Comparison of ENCODE assay signal across 29 cellular contexts in the genomic region with DNA sequence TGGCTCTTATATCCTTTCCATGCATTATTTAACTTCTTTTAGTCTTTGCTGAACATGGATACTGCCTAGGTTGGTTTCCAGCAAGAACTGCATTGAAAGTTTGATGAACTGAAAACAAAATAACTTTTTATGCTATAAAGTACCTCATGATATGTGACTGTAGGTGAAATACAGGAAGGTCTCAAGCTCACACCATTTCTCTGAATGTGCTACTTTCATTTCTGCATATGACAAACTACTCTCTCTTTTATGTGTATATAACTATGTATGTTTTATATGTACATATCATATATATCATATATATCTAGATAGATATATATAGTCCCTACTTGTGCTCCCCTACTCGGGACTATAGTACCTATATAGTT.
DNase-seq lines count a peak whose midpoint lies in the region; ATAC-seq and TF ChIP-seq lines count a peak whose summit lies in the region.
"Had no signal": no experiment of that assay in that cellular context is flagged by ENCODE, and none has a peak within 500 bp of the region (broad histone marks: within the 10 kb centered on the region; RNA-seq: fewer than 3 reads in every experiment).

No MANE protein-coding gene starts in this region.

- no peak overlapping the region for H3K27ac Mint-ChIP-seq in central memory CD8-positive, alpha-beta T cell (ENCODE audit: low read depth)
- H3K27ac Mint-ChIP-seq: activated T-cell treated with anti-CD3 and anti-CD28 coated beads, Interleukin-2, amount 50 U/mL, for 72 hours had no signal

- H3K27ac ChIP-seq in stomach (no peak overlapping the region), testis (no peak overlapping the region), vagina (no peak overlapping the region)
- H3K27ac ChIP-seq: BLaER1, breast epithelium, HL-60, lower lobe of right lung, WERI-Rb-1 had no signal

- peaks cover 0 to 14% (median 8%) of the 10 kb centered on the region in 4 donors for H3K9me3 ChIP-seq in stomach
- no peaks in the 10 kb centered on the region for H3K9me3 ChIP-seq in testis
- peaks cover 8% of the 10 kb centered on the region for H3K9me3 ChIP-seq in vagina
- H3K9me3 ChIP-seq: HAP-1 had no signal

- H3K4me1 ChIP-seq in stomach = no peaks in the 10 kb centered on the region
- H3K4me1 ChIP-seq in testis = no peaks in the 10 kb centered on the region
- no peaks in the 10 kb centered on the region for H3K4me1 ChIP-seq in vagina
- H3K4me1 ChIP-seq: breast epithelium, HAP-1, lower lobe of right lung had no signal

- no peaks in the 10 kb centered on the region for H3K27me3 Mint-ChIP-seq in central memory CD8-positive, alpha-beta T cell
- H3K27me3 Mint-ChIP-seq: naive thymus-derived CD4-positive, alpha-beta T cell had no signal

- H3K36me3 ChIP-seq in stomach (peaks cover 0 to 24% (median 0%) of the 10 kb centered on the region in 4 donors), testis (ENCODE audit: low read depth, missing control alignments) (no peaks in the 10 kb centered on the region), vagina (peaks cover 0 to 7% of the 10 kb centered on the region in 2 donors)
- H3K36me3 ChIP-seq: BLaER1, breast epithelium, HAP-1, lower lobe of right lung, WERI-Rb-1 had no signal

- H3K4me3 ChIP-seq in stomach (no peak overlapping the region), testis (no peak overlapping the region), vagina (no peak overlapping the region)
- H3K4me3 ChIP-seq: BLaER1, breast epithelium, HAP-1, lower lobe of right lung had no signal

- peak overlapping the region; percentile 27 for H3K4me3 Mint-ChIP-seq in central memory CD8-positive, alpha-beta T cell
- H3K4me3 Mint-ChIP-seq: activated T-cell treated with anti-CD3 and anti-CD28 coated beads, Interleukin-2, amount 50 U/mL, for 72 hours; naive thymus-derived CD4-positive, alpha-beta T cell had no signal

- ATAC-seq in GM18867 (IDR thresholded peaks at IDR 0.05; ENCODE audit: unreplicated experiment) (peak; percentile 75), GM21515 (IDR thresholded peaks at IDR 0.05; ENCODE audit: unreplicated experiment) (peak; percentile 75), HG03159 (IDR thresholded peaks at IDR 0.05; ENCODE audit: unreplicated experiment) (peak; percentile 60), HG03045 (IDR thresholded peaks at IDR 0.05; ENCODE audit: unreplicated experiment) (no peak)
- ATAC-seq in central memory CD8-positive, alpha-beta T cell (replicated peaks; ENCODE audit: extremely low read depth, poor library complexity, severe bottlenecking) = peak; percentile 52
- ATAC-seq: lower lobe of right lung; naive thymus-derived CD4-positive, alpha-beta T cell had no signal

- peaks cover 10% of the 10 kb centered on the region for H3K9me3 Mint-ChIP-seq in central memory CD8-positive, alpha-beta T cell

- TF ChIP-seq POLR2A in stomach (IDR thresholded peaks at IDR 0.05) = no peak
- no peak for TF ChIP-seq POLR2A in testis (IDR thresholded peaks at IDR 0.05)
- no peak for TF ChIP-seq POLR2A in vagina (IDR thresholded peaks at IDR 0.05)

- 90 to 98% (median 93%) methylated on average over 1 of the region's 1 CpG for WGBS in stomach, 5 donors
- WGBS in testis, 2 donors = 82 to 93% methylated on average over 1 of the region's 1 CpG

- H3K36me3 Mint-ChIP-seq in central memory CD8-positive, alpha-beta T cell (ENCODE audit: insufficient read depth) = no peaks in the 10 kb centered on the region

- H3K27me3 ChIP-seq in stomach (no peaks in the 10 kb centered on the region), testis (no peaks in the 10 kb centered on the region), vagina (no peaks in the 10 kb centered on the region)
- H3K27me3 ChIP-seq: BLaER1, breast epithelium had no signal

- H3K4me1 Mint-ChIP-seq in central memory CD8-positive, alpha-beta T cell = peaks cover 13% of the 10 kb centered on the region

- intact Hi-C loops in stomach (cut with DNase I; ENCODE audit: low total_unique reads) = no loop called here
- intact Hi-C loops in testis (cut with DNase I; ENCODE audit: low total_unique reads) = no loop called here
- intact Hi-C loops in vagina (cut with DNase I) = no loop called here

- TF ChIP-seq EP300 in stomach (IDR thresholded peaks at IDR 0.05) = no peak

- no peak for DNase-seq in central memory CD8-positive, alpha-beta T cell (ENCODE audit: low spot score in 2 of 2)
- no peak for DNase-seq in stomach
- no peak for DNase-seq in testis
- no peak for DNase-seq in vagina (ENCODE audit: extremely low spot score in 2 of 2)
- DNase-seq: activated naive CD4-positive, alpha-beta T cell treated with Interleukin-2 at 50 U/mL for 16 hours; activated T-cell treated with anti-CD3 and anti-CD28 coated beads, Interleukin-2, amount 50 U/mL, for 72 hours; amniotic stem cell; DMS 273 treated with DMSO at 0.1 percent for 48 hours; hippocampal formation; KBM-7; lower lobe of right lung; midbrain; naive thymus-derived CD4-positive, alpha-beta T cell; NCI-H1092 treated with DMSO at 0.1 percent for 48 hours; NCI-H1694 treated with DMSO at 0.1 percent for 48 hours; NCI-H510A; nucleus accumbens; stimulated activated CD4-positive, alpha-beta T cell treated with anti-CD3 and anti-CD28 coated beads, Interleukin-4, amount 100 ng/mL, for 4 hours; SW 1271; T-helper 9 cell; WERI-Rb-1 had no signal

- TF ChIP-seq CTCF in stomach (IDR thresholded peaks at IDR 0.05) (no peak), testis (IDR thresholded peaks at IDR 0.05) (no peak), vagina (IDR thresholded peaks at IDR 0.05) (no peak)
